ENCODE assay signal across 10 cellular contexts in genomic region chr4:38132843-38133662, GRCh38.
DNase-seq lines count a peak whose midpoint lies in the region; ATAC-seq, FAIRE-seq and TF ChIP-seq lines count a peak whose summit lies in the region.
"Had no signal": no experiment of that assay in that cellular context is flagged by ENCODE, and none has a peak within 500 bp of the region (broad histone marks: within the 10 kb centered on the region; RNA-seq: fewer than 3 reads in every experiment).

No MANE protein-coding gene starts in this region.

- no peak for TF ChIP-seq POLR2A in breast epithelium (IDR thresholded peaks at IDR 0.05)

- H3K27ac ChIP-seq in BLaER1 treated with 17β-estradiol and CSF1 and Interleukin-3, amounts not matched to agents 10 nM and 100 nM, result peak overlapping the region in 5 of 11 experiments; percentile 43 to 92 (median 70); a peak in 8 of 22 replicates
- H3K27ac ChIP-seq in breast epithelium, result peak overlapping the region; percentile 23 to 45

- H3K36me3 ChIP-seq in BLaER1 treated with 17β-estradiol and CSF1 and Interleukin-3, amounts not matched to agents 10 nM and 100 nM, result peaks cover 50 to 81% (median 63%) of the 10 kb centered on the region in 11 experiments
- H3K36me3 ChIP-seq in breast epithelium, result no peaks in the 10 kb centered on the region

- TF ChIP-seq CTCF in breast epithelium (IDR thresholded peaks at IDR 0.05) (no peak), natural killer cell (IDR thresholded peaks at IDR 0.05) (no peak)

- DNase-seq in GM18507 (ENCODE audit: extremely low spot score, insufficient read length, low read depth) (no peak), breast epithelium (ENCODE audit: low spot score in 2 of 2) (no peak), natural killer cell (no peak), NCI-H1694 treated with DMSO at 0.1 percent for 48 hours (lab: John Stamatoyannopoulos, UW) (no peak), 8988T (no peak), T-helper 9 cell (no peak), NCI-H1092 (lab: John Stamatoyannopoulos, UW) (no peak)
- DNase-seq: NCI-H446 treated with DMSO at 0.1 percent for 48 hours had no signal

- no peak for ATAC-seq in natural killer cell

- peak overlapping the region in 7 of 11 experiments; percentile 8 to 78 (median 70); a peak in 8 of 22 replicates for H3K4me2 ChIP-seq in BLaER1 treated with 17β-estradiol and CSF1 and Interleukin-3, amounts not matched to agents 10 nM and 100 nM

- no peaks in the 10 kb centered on the region for H3K27me3 Mint-ChIP-seq in natural killer cell (ENCODE audit: low read depth in 2 of 2)
- H3K27me3 Mint-ChIP-seq: activated naive CD8-positive, alpha-beta T cell treated with anti-CD3 and anti-CD28 coated beads, Interleukin-2, amount 10 ng/mL, durations not matched to agents 7 days and 5 days had no signal

- H3K36me3 Mint-ChIP-seq in natural killer cell, result no peaks in the 10 kb centered on the region

- intact Hi-C loops in breast epithelium (cut with DNase I; ENCODE audit: low total_unique reads), result no loop called here
- intact Hi-C loops in natural killer cell (cut with micrococcal nuclease), result loop anchor here (1.0 to 5.0 kb wide), 4 partner anchors 44 to 598 kb away; no protein-coding TSS in a partner anchor

- no peaks in the 10 kb centered on the region for H3K9me3 Mint-ChIP-seq in natural killer cell
- H3K9me3 Mint-ChIP-seq: activated naive CD8-positive, alpha-beta T cell treated with anti-CD3 and anti-CD28 coated beads, Interleukin-2, amount 10 ng/mL, durations not matched to agents 7 days and 5 days had no signal

- H3K9me3 ChIP-seq in BLaER1 treated with 17β-estradiol and CSF1 and Interleukin-3, amounts not matched to agents 10 nM and 100 nM (replicated peaks in 1 of 11), result no peaks in the 10 kb centered on the region
- H3K9me3 ChIP-seq in breast epithelium, result no peaks in the 10 kb centered on the region

- H3K27me3 ChIP-seq in BLaER1 treated with 17β-estradiol and CSF1 and Interleukin-3, amounts not matched to agents 10 nM and 100 nM, result no peaks in the 10 kb centered on the region
- H3K27me3 ChIP-seq in breast epithelium, result no peaks in the 10 kb centered on the region

- FAIRE-seq in GM18507 (lab: Jason Lieb, UNC), result peak; percentile 64

- H3K4me1 ChIP-seq in BLaER1 treated with 17β-estradiol and CSF1 and Interleukin-3, amounts not matched to agents 10 nM and 100 nM, result peaks cover 41 to 55% (median 45%) of the 10 kb centered on the region in 10 experiments
- no peaks in the 10 kb centered on the region for H3K4me1 ChIP-seq in breast epithelium

- H3K27ac Mint-ChIP-seq in natural killer cell, result peak overlapping the region; percentile 96 to 99

- H3K4me3 Mint-ChIP-seq in natural killer cell, result no peak overlapping the region

- no peaks in the 10 kb centered on the region for H4K20me1 ChIP-seq in BLaER1 treated with 17β-estradiol and CSF1 and Interleukin-3, amounts not matched to agents 10 nM and 100 nM

- H3K4me3 ChIP-seq in BLaER1 treated with 17β-estradiol and CSF1 and Interleukin-3, amounts not matched to agents 10 nM and 100 nM, result no peak overlapping the region
- H3K4me3 ChIP-seq in breast epithelium, result no peak overlapping the region

- H3K9ac ChIP-seq in BLaER1 treated with 17β-estradiol and CSF1 and Interleukin-3, amounts not matched to agents 10 nM and 100 nM, result peak overlapping the region in 2 of 11 experiments; percentile 22 to 71; a peak in 3 of 22 replicates

- H3K4me1 Mint-ChIP-seq in natural killer cell, result peaks cover 57 to 63% of the 10 kb centered on the region in 2 donors
